Comparison of ENCODE assay signal across 18 cellular contexts in genomic region chr1:8249838-8250237, GRCh38.
"Had no signal": no experiment of that assay in that cellular context is flagged by ENCODE, and none has a peak within 500 bp of the region (broad histone marks: within the 10 kb centered on the region; RNA-seq: fewer than 3 reads in every experiment).

No MANE protein-coding gene starts in this region.

- H3K27ac Mint-ChIP-seq: dendritic cell treated with granulocyte-macrophage colony-stimulating factor and Interleukin-4, amounts not matched to agents 40 ng/mL and 50 ng/mL, for 4 days; nephron progenitor cell had no signal

- H3K4me3 ChIP-seq: adrenal gland, esophagus squamous epithelium, lower lobe of right lung, thyroid gland had no signal

- H3K36me3 ChIP-seq: adrenal gland, esophagus squamous epithelium, lower lobe of right lung, thyroid gland had no signal

- H3K4me1 ChIP-seq: adrenal gland, esophagus squamous epithelium, lower lobe of right lung had no signal

- ATAC-seq: activated naive CD4-positive, alpha-beta T cell treated with anti-CD3 and anti-CD28 coated beads, Interleukin-2, amount 50 U/mL, for 72 hours; left colon; lower lobe of right lung had no signal

- H3K9me3 ChIP-seq: adrenal gland, esophagus squamous epithelium, lower lobe of right lung, thyroid gland had no signal

- H3K9me3 Mint-ChIP-seq: activated naive CD4-positive, alpha-beta T cell treated with anti-CD3 and anti-CD28 coated beads, Interleukin-2, amount 50 U/mL, for 72 hours; dendritic cell treated with granulocyte-macrophage colony-stimulating factor and Interleukin-4, amounts not matched to agents 40 ng/mL and 50 ng/mL, for 4 days; nephron progenitor cell had no signal

- H3K4me3 Mint-ChIP-seq: dendritic cell treated with granulocyte-macrophage colony-stimulating factor and Interleukin-4, amounts not matched to agents 40 ng/mL and 50 ng/mL, for 4 days; nephron progenitor cell had no signal

- H3K27me3 ChIP-seq: adrenal gland, esophagus squamous epithelium, thyroid gland had no signal

- H3K27ac ChIP-seq: adrenal gland, esophagus squamous epithelium, lower lobe of right lung had no signal

- DNase-seq: activated CD4-positive, alpha-beta T cell treated with anti-CD3 and anti-CD28 coated beads, Interleukin-2, amount 50 U/mL, for 4 hours; activated gamma-delta T cell treated with Interleukin-2 at 50 U/mL for 16 hours; adrenal gland; effector CD8-positive, alpha-beta T cell; esophagus squamous epithelium; left colon; lower lobe of right lung; nephron progenitor cell; occipital lobe; retina; stimulated activated CD4-positive, alpha-beta T cell treated with anti-CD3 and anti-CD28 coated beads, Interleukin-1b, Interleukin-23, amount 100 ng/mL, for 48 hours; stimulated activated CD8-positive, alpha-beta memory T cell treated with anti-CD3 and anti-CD28 coated beads, Interleukin-4, amount 100 ng/mL, for 48 hours; stimulated activated naive CD4-positive, alpha-beta T cell; T-helper 1 cell; T1000; thyroid gland had no signal

- H3K36me3 Mint-ChIP-seq: activated naive CD4-positive, alpha-beta T cell treated with anti-CD3 and anti-CD28 coated beads, Interleukin-2, amount 50 U/mL, for 72 hours had no signal
